In genomic region chr6:37074053-37074827, GRCh38 we compare ENCODE assay signal across 12 cellular contexts.
DNase-seq lines count a peak whose midpoint lies in the region; ATAC-seq, FAIRE-seq and TF ChIP-seq lines count a peak whose summit lies in the region.
"Had no signal": no experiment of that assay in that cellular context is flagged by ENCODE, and none has a peak within 500 bp of the region (broad histone marks: within the 10 kb centered on the region; RNA-seq: fewer than 3 reads in every experiment).

No MANE protein-coding gene starts in this region.

- H3K27ac ChIP-seq in PC-9 (no peak overlapping the region), foreskin keratinocyte (no peak overlapping the region), psoas muscle (peak overlapping the region; percentile 79)

- no peaks in the 10 kb centered on the region for H3K79me2 ChIP-seq in PC-9 (ENCODE audit: low read depth)

- H3K36me3 ChIP-seq in PC-9 (ENCODE audit: low read depth): no peaks in the 10 kb centered on the region
- H3K36me3 ChIP-seq in psoas muscle (ENCODE audit: insufficient read depth in 1 of 2, low read depth in 1 of 2): no peaks in the 10 kb centered on the region

- intact Hi-C loops in PC-9 (cut with micrococcal nuclease; ENCODE audit: unreplicated experiment): no loop called here
- intact Hi-C loops in psoas muscle (cut with DNase I): loop anchor here in 1 of 2 donors (1.0 kb wide), 1 partner anchor 57 kb away; no protein-coding TSS in a partner anchor

- peaks cover 20% of the 10 kb centered on the region for H3K27me3 Mint-ChIP-seq in activated naive CD4-positive, alpha-beta T cell treated with anti-CD3 and anti-CD28 coated beads, Interleukin-2, amount 10 ng/mL, durations not matched to agents 7 days and 5 days

- H3K4me2 ChIP-seq in PC-9: peak overlapping the region; percentile 51

- WGBS in psoas muscle, 3 donors: 52 to 61% (median 55%) methylated on average over 12 of the region's 12 CpGs

- POLR2A ChIA-PET in PC-9 (lab: Charles Lee; ENCODE audit: unreplicated experiment): interaction anchor here (0.5 kb wide), 1 partner anchor 22 kb away, joined by 3 read pairs; no protein-coding TSS in a partner anchor

- peaks cover 25% of the 10 kb centered on the region for H3K4me1 Mint-ChIP-seq in activated naive CD4-positive, alpha-beta T cell treated with anti-CD3 and anti-CD28 coated beads, Interleukin-2, amount 10 ng/mL, durations not matched to agents 7 days and 5 days

- H3K4me3 Mint-ChIP-seq in activated naive CD4-positive, alpha-beta T cell treated with anti-CD3 and anti-CD28 coated beads, Interleukin-2, amount 10 ng/mL, durations not matched to agents 7 days and 5 days: no peak overlapping the region
- H3K4me3 Mint-ChIP-seq: neural crest cell had no signal

- no peak overlapping the region for H3K27ac Mint-ChIP-seq in activated naive CD4-positive, alpha-beta T cell treated with anti-CD3 and anti-CD28 coated beads, Interleukin-2, amount 10 ng/mL, durations not matched to agents 7 days and 5 days

- ATAC-seq in foreskin keratinocyte: peak; percentile 56
- ATAC-seq in psoas muscle: peak; percentile 96 to 98 (median 96)
- ATAC-seq in HG03432 (IDR thresholded peaks at IDR 0.05; ENCODE audit: unreplicated experiment): no peak
- ATAC-seq: HCT116 had no signal

- TF ChIP-seq CTCF in PC-9 (conservative IDR thresholded peaks at IDR 0.05): no peak
- TF ChIP-seq CTCF in foreskin keratinocyte (conservative IDR thresholded peaks at IDR 0.05): no peak
- no peak for TF ChIP-seq CTCF in psoas muscle (IDR thresholded peaks at IDR 0.05)

- H3K9me3 ChIP-seq in PC-9 (ENCODE audit: insufficient read depth, low read depth) (no peaks in the 10 kb centered on the region), psoas muscle (no peaks in the 10 kb centered on the region)

- no peak overlapping the region for H3K4me3 ChIP-seq in PC-9
- no peak overlapping the region for H3K4me3 ChIP-seq in psoas muscle

- no peaks in the 10 kb centered on the region for H3K9me3 Mint-ChIP-seq in activated naive CD4-positive, alpha-beta T cell treated with anti-CD3 and anti-CD28 coated beads, Interleukin-2, amount 10 ng/mL, durations not matched to agents 7 days and 5 days
- H3K9me3 Mint-ChIP-seq: neural crest cell had no signal

- H3F3A ChIP-seq in PC-9 (ENCODE audit: insufficient read depth, low read depth): peaks cover 32% of the 10 kb centered on the region; the same call in 1 of the 2 replicates

- no peaks in the 10 kb centered on the region for H4K20me1 ChIP-seq in PC-9 (ENCODE audit: insufficient read depth)

- H3K4me1 ChIP-seq in PC-9 (replicated peaks; ENCODE audit: insufficient read depth): peaks cover 44% of the 10 kb centered on the region
- H3K4me1 ChIP-seq in foreskin keratinocyte: peaks cover 3% of the 10 kb centered on the region
- H3K4me1 ChIP-seq in psoas muscle: peaks cover 10% of the 10 kb centered on the region

- H3K27me3 ChIP-seq in PC-9 (ENCODE audit: insufficient read depth, low read depth): no peaks in the 10 kb centered on the region
- no peaks in the 10 kb centered on the region for H3K27me3 ChIP-seq in foreskin keratinocyte
- H3K27me3 ChIP-seq in psoas muscle (ENCODE audit: insufficient read depth in 3 of 3, low read length in 2 of 3): no peaks in the 10 kb centered on the region

- no peaks in the 10 kb centered on the region for H3K9me2 ChIP-seq in PC-9 (ENCODE audit: insufficient read depth)

- CTCF ChIA-PET in PC-9 (lab: Charles Lee): interaction anchor here (0.5 to 0.7 kb wide), 2 partner anchors 43 to 45 kb away, joined by 3 read pairs; no protein-coding TSS in a partner anchor
- CTCF ChIA-PET in activated naive CD4-positive, alpha-beta T cell treated with anti-CD3 and anti-CD28 coated beads, Interleukin-2, amount 10 ng/mL, durations not matched to agents 7 days and 5 days (lab: Charles Lee): no interaction called here

- FAIRE-seq in RCC 7860 (lab: Jason Lieb, UNC): no peak

- DNase-seq in EH (ENCODE audit: low read depth) (peak; percentile 58), PC-9 (peak; percentile 44 to 51), foreskin keratinocyte (no peak), psoas muscle (peak; percentile 77 to 87), RCC 7860 (ENCODE audit: low spot score) (no peak), iPS-NIHi11 (ENCODE audit: low spot score) (no peak)
- no peak for DNase-seq in activated naive CD4-positive, alpha-beta T cell treated with anti-CD3 and anti-CD28 coated beads, Interleukin-2, amount 10 ng/mL, durations not matched to agents 7 days and 5 days
- DNase-seq: NCI-H446; stimulated activated CD4-positive, alpha-beta T cell treated with anti-CD3 and anti-CD28 coated beads, Interleukin-15, amount 100 ng/mL, for 24 hours had no signal

- H2AFZ ChIP-seq in PC-9: no peak overlapping the region

- BruUV-seq in PC-9 (replicated peaks; lab: Mats Ljungman, UMichigan): no TSS peak

- no peaks in the 10 kb centered on the region for H3K36me3 Mint-ChIP-seq in activated naive CD4-positive, alpha-beta T cell treated with anti-CD3 and anti-CD28 coated beads, Interleukin-2, amount 10 ng/mL, durations not matched to agents 7 days and 5 days

Comparison
In these comparisons a context has a peak if more than half of its experiments do, and no peak if none do; other contexts are left out.
1. DNase-seq: peak in EH (single experiment), PC-9 (2 of 2) and psoas muscle (2 of 2); none in foreskin keratinocyte (0 of 2), activated naive CD4-positive, alpha-beta T cell treated with anti-CD3 and anti-CD28 coated beads, Interleukin-2, amount 10 ng/mL, durations not matched to agents 7 days and 5 days (single experiment), RCC 7860 (single experiment) and iPS-NIHi11 (single experiment).